Comparison of ENCODE assay signal across 8 cellular contexts in genomic region chr1:246931549-246932365, GRCh38. TPM values are rescaled to one million over a fixed set of nuclear protein-coding genes. Genes with fewer than 3 reads are reported as not detected.
DNase-seq lines count a peak whose midpoint lies in the region; ATAC-seq and TF ChIP-seq lines count a peak whose summit lies in the region.

AHCTF1 (minus strand) TSS chr1:246931948; CDS start chr1:246918370, 13,578 bp downstream.

- CTCF ChIA-PET in BJ (lab: Yijun Ruan, JAX), result interaction anchor here (0.6 kb wide), 1 partner anchor 27 kb away, joined by 3 read pairs; no protein-coding TSS in a partner anchor

- H3K9me3 Mint-ChIP-seq in activated CD4-positive, alpha-beta T cell treated with anti-CD3 and anti-CD28 coated beads, Interleukin-2, amount 10 ng/mL, durations not matched to agents 24 days and 14 days, result no peaks in the 10 kb centered on the region

- H3K36me3 ChIP-seq in BJ (ENCODE audit: control insufficient read depth, insufficient read depth, low read length), result no peaks in the 10 kb centered on the region

- peak within 1 kb of the TSS; percentile 96 for H3K4me3 ChIP-seq in BJ (ENCODE audit: low read depth, low read length)
- H3K4me3 ChIP-seq in coronary artery, result peak within 1 kb of the TSS; percentile 100

- H3K27ac ChIP-seq in coronary artery, result peak within 1 kb of the TSS; percentile 93 to 100

- peak; percentile 89 for DNase-seq in BJ (ENCODE audit: low read depth)
- peak; percentile 83 for DNase-seq in NCI-H526 treated with DMSO at 0.1 percent for 48 hours (lab: John Stamatoyannopoulos, UW)
- DNase-seq in activated CD4-positive, alpha-beta T cell treated with anti-CD3 and anti-CD28 coated beads, Interleukin-2, amount 10 ng/mL, durations not matched to agents 24 days and 14 days, result peak; percentile 98
- peak; percentile 99 for DNase-seq in coronary artery (ENCODE audit: low spot score)
- DNase-seq in left colon, result peak; percentile 96
- DNase-seq in stimulated activated CD4-positive, alpha-beta T cell treated with anti-CD3 and anti-CD28 coated beads, Interleukin-1b, Interleukin-23, amount 100 ng/mL, for 48 hours, result peak; percentile 94

- ATAC-seq in GM19324 (IDR thresholded peaks at IDR 0.05; ENCODE audit: low FRiP score, unreplicated experiment) (peak; percentile 95), HG03469 (IDR thresholded peaks at IDR 0.05; ENCODE audit: unreplicated experiment) (peak; percentile 78), left colon (peak; percentile 96)

- peaks cover 27% of the 10 kb centered on the region for H3K36me3 Mint-ChIP-seq in activated CD4-positive, alpha-beta T cell treated with anti-CD3 and anti-CD28 coated beads, Interleukin-2, amount 10 ng/mL, durations not matched to agents 24 days and 14 days (ENCODE audit: low read depth)

- TF ChIP-seq CTCF in BJ (IDR thresholded peaks at IDR 0.05; ENCODE audit: insufficient read depth, low read depth, low read length), result no peak
- TF ChIP-seq CTCF in coronary artery (IDR thresholded peaks at IDR 0.05), result no peak

- POLR2A ChIA-PET in BJ (lab: Charles Lee), result interaction anchor here (0.6 kb wide), 3 partner anchors 11 to 147 kb away, joined by 3 to 13 read pairs (median 11); partner anchors contain the start of gene ZNF670

- H3K27me3 Mint-ChIP-seq in activated CD4-positive, alpha-beta T cell treated with anti-CD3 and anti-CD28 coated beads, Interleukin-2, amount 10 ng/mL, durations not matched to agents 24 days and 14 days, result peaks cover 4% of the 10 kb centered on the region

- H3K4me1 Mint-ChIP-seq in activated CD4-positive, alpha-beta T cell treated with anti-CD3 and anti-CD28 coated beads, Interleukin-2, amount 10 ng/mL, durations not matched to agents 24 days and 14 days, result peaks cover 22% of the 10 kb centered on the region

- peak within 1 kb of the TSS; percentile 96 for H3K27ac Mint-ChIP-seq in activated CD4-positive, alpha-beta T cell treated with anti-CD3 and anti-CD28 coated beads, Interleukin-2, amount 10 ng/mL, durations not matched to agents 24 days and 14 days

- intact Hi-C loops in activated CD4-positive, alpha-beta T cell treated with anti-CD3 and anti-CD28 coated beads, Interleukin-2, amount 10 ng/mL, durations not matched to agents 24 days and 14 days (cut with micrococcal nuclease), result loop anchor here (1.0 to 10.0 kb wide), 9 partner anchors 39 to 1896 kb away; partner anchors contain the start of genes CNST, SCCPDH, SH3BP5L and TFB2M
- intact Hi-C loops in left colon (cut with DNase I, micrococcal nuclease), result no loop called here

- H3K4me3 Mint-ChIP-seq in activated CD4-positive, alpha-beta T cell treated with anti-CD3 and anti-CD28 coated beads, Interleukin-2, amount 10 ng/mL, durations not matched to agents 24 days and 14 days, result peak within 1 kb of the TSS; percentile 94

- no peaks in the 10 kb centered on the region for H3K27me3 ChIP-seq in BJ (ENCODE audit: control insufficient read depth, insufficient read depth, low read length)

RNA-seq across cellular contexts. Expression of gene AHCTF1, which starts in this region (rescaled TPM):
- polyA plus RNA-seq in BJ (2011; rRNA removed), result 6.1 and 14.4 TPM in 2 replicates
- 13.1 and 13.7 TPM in 2 replicates for polyA minus RNA-seq in BJ (2011; rRNA and poly(A)+ RNA removed)
- total RNA-seq in activated CD4-positive, alpha-beta T cell treated with anti-CD3 and anti-CD28 coated beads, Interleukin-2, amount 10 ng/mL, durations not matched to agents 24 days and 14 days, result 47.9 and 56.5 TPM in 2 replicates
- total RNA-seq in left colon, result 10 to 100 TPM; 23.7 to 23.8 TPM

Comparison
In these comparisons a context has a peak if more than half of its experiments do, and no peak if none do; other contexts are left out.
1. Peak in every context shown above with its lines: DNase-seq, ATAC-seq, H3K4me3 ChIP-seq and H3K27ac ChIP-seq.